Comparison of ENCODE assay signal across 8 cellular contexts in genomic region chr11:73597956-73598718, GRCh38. TPM values are rescaled to one million over a fixed set of nuclear protein-coding genes. Genes with fewer than 3 reads are reported as not detected.
DNase-seq lines count a peak whose midpoint lies in the region; ATAC-seq and TF ChIP-seq lines count a peak whose summit lies in the region.

A gene with protein sequence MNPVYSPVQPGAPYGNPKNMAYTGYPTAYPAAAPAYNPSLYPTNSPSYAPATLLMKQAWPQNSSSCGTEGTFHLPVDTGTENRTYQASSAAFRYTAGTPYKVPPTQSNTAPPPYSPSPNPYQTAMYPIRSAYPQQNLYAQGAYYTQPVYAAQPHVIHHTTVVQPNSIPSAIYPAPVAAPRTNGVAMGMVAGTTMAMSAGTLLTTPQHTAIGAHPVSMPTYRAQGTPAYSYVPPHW (minus strand): TSS chr11:73598112. CDS start chr11:73468474, 129,638 bp downstream.

- peak within 1 kb of the TSS; percentile 79 to 97 for H3K27ac Mint-ChIP-seq in natural killer cell treated with Interleukin-12 subunit alpha and Interleukin-12 subunit beta and Interleukin-15 and Interleukin-18, amount 100 ng/mL, for 72 hours

- ATAC-seq in natural killer cell treated with Interleukin-12 subunit alpha and Interleukin-12 subunit beta and Interleukin-15 and Interleukin-18, amount 100 ng/mL, for 72 hours, result peak; percentile 98 to 99
- ATAC-seq in stimulated activated naive CD8-positive, alpha-beta T cell treated with anti-CD3 and anti-CD28 coated beads, Interleukin-15, Interleukin-2, amounts not matched to agents 100 U/mL and 50 U/mL, for 24 hours, result peak; percentile 98

- peak within 1 kb of the TSS; percentile 96 for H3K4me3 Mint-ChIP-seq in natural killer cell treated with Interleukin-12 subunit alpha and Interleukin-12 subunit beta and Interleukin-15 and Interleukin-18, amount 100 ng/mL, for 72 hours

- H3K36me3 Mint-ChIP-seq in natural killer cell treated with Interleukin-12 subunit alpha and Interleukin-12 subunit beta and Interleukin-15 and Interleukin-18, amount 100 ng/mL, for 72 hours, result no peaks in the 10 kb centered on the region

- H3K27me3 ChIP-seq in H7 (ENCODE audit: control insufficient read depth, insufficient read depth, low read length), result no peaks in the 10 kb centered on the region

- peaks cover 23 to 25% of the 10 kb centered on the region in 2 donors for H3K4me1 Mint-ChIP-seq in natural killer cell treated with Interleukin-12 subunit alpha and Interleukin-12 subunit beta and Interleukin-15 and Interleukin-18, amount 100 ng/mL, for 72 hours (ENCODE audit: low read depth in 2 of 2)

- peak within 1 kb of the TSS; percentile 85 for H3K4me3 ChIP-seq in H7 (ENCODE audit: insufficient read depth, low read depth, low read length)
- peak within 1 kb of the TSS; percentile 81 for H3K4me3 ChIP-seq in fibroblast of pulmonary artery (replicated peaks; ENCODE audit: low read depth, low read length)

- no peak for TF ChIP-seq CTCF in fibroblast of pulmonary artery (IDR thresholded peaks at IDR 0.05; ENCODE audit: low read length, missing control alignments)

- no peaks in the 10 kb centered on the region for H3K27me3 Mint-ChIP-seq in natural killer cell treated with Interleukin-12 subunit alpha and Interleukin-12 subunit beta and Interleukin-15 and Interleukin-18, amount 100 ng/mL, for 72 hours

- H3K36me3 ChIP-seq in H7 (replicated peaks; ENCODE audit: control insufficient read depth, insufficient read depth, low read length), result no peaks in the 10 kb centered on the region

- in situ Hi-C loops in G401 (cut with HindIII; ENCODE audit: low sequenced_read_pairs), result no loop called here

- no peaks in the 10 kb centered on the region for H3K9me3 Mint-ChIP-seq in natural killer cell treated with Interleukin-12 subunit alpha and Interleukin-12 subunit beta and Interleukin-15 and Interleukin-18, amount 100 ng/mL, for 72 hours

- DNase-seq in G401 (ENCODE audit: low spot score) (peak; percentile 99), H7 (peak; percentile 97), M059J (ENCODE audit: low read depth) (peak; percentile 99), SHP77 (lab: John Stamatoyannopoulos, UW) (peak; percentile 99), fibroblast of pulmonary artery (ENCODE audit: low read depth) (peak; percentile 98)
- peak; percentile 91 for DNase-seq in activated effector memory CD4-positive, alpha-beta T cell treated with Interleukin-2 at 50 U/mL for 16 hours
- DNase-seq in natural killer cell treated with Interleukin-12 subunit alpha and Interleukin-12 subunit beta and Interleukin-15 and Interleukin-18, amount 100 ng/mL, for 72 hours (ENCODE audit: low spot score), result peak; percentile 95
- DNase-seq in stimulated activated naive CD8-positive, alpha-beta T cell treated with anti-CD3 and anti-CD28 coated beads, Interleukin-15, Interleukin-2, amounts not matched to agents 100 U/mL and 50 U/mL, for 24 hours, result peak; percentile 91

RNA-seq across cellular contexts. Expression of the gene that starts here (rescaled TPM):
- total RNA-seq in G401 (2014; rRNA removed; shearing (Covaris generic)), result 12.4 and 16.7 TPM in 2 replicates
- 13.1 and 14.3 TPM in 2 replicates for total RNA-seq in H7 (2014; rRNA removed; shearing (Covaris generic))
- 24.9 and 35.8 TPM in 2 replicates for total RNA-seq in M059J (2014; rRNA removed; shearing (Covaris generic))
- 10 to 100 TPM; 15.2 to 17.2 TPM for total RNA-seq in natural killer cell treated with Interleukin-12 subunit alpha and Interleukin-12 subunit beta and Interleukin-15 and Interleukin-18, amount 100 ng/mL, for 72 hours

Comparison
In these comparisons a context has a peak if more than half of its experiments do, and no peak if none do; other contexts are left out.
1. Peak in every context shown above with its lines: DNase-seq, ATAC-seq and H3K4me3 ChIP-seq.